Comparison of ENCODE assay signal across 8 cellular contexts in the genomic region with DNA sequence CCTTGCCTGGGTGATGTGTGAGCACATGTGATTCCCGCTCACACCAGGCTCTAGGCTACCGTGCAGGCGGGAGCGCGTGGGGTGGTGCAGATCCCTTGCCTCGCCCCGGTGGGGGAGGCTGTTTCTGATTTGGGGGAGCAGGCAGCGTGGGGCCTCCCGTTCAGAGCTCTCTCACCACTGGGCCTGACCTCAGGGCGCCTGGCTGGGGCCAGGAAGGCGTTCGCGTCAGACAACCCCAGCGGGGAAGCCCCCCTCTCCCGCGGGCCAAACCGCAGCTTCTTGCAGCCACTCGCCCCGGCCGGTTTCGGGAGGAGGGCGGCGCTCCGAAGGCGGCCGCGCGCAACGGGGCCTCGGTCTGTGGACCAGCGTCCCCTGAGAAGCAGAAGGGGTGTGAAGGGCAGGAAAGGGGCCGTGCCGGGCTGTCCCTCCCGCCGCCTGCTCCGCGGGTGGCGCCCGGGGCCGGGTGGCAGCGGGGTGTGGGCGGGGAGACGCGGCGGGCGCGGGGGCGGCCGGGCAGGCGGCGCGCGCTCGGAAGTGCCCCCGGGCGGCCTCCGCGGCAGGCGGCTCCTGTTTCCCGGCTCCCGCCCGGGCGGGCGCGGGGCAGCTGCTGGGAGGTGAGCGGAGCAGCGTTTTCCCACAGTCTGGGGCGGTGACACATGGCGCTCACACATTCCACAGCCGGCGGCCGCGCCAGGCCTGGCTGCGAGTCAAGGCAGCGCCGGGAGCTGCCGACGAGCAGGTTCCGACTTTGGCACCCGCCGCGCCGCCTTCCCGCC.
DNase-seq lines count a peak whose midpoint lies in the region; ATAC-seq, FAIRE-seq and TF ChIP-seq lines count a peak whose summit lies in the region.

No MANE protein-coding gene starts in this region.

- DNase-seq in DMS53 (lab: John Stamatoyannopoulos, UW) (peak; percentile 91), HTR-8/SVneo (ENCODE audit: insufficient read length, low spot score) (peak; percentile 75), RCC 7860 (ENCODE audit: low spot score) (peak; percentile 90), globus pallidus (ENCODE audit: low spot score) (peak; percentile 69), occipital lobe (lab: John Stamatoyannopoulos, UW) (peak; percentile 63), testis (peak; percentile 84)
- DNase-seq in activated naive CD4-positive, alpha-beta T cell treated with Interleukin-2 at 50 U/mL for 16 hours = peak; percentile 66

- intact Hi-C loops in testis (cut with DNase I; ENCODE audit: low total_unique reads) = no loop called here

- no peak for TF ChIP-seq CTCF in testis (IDR thresholded peaks at IDR 0.05)

- H3K27me3 ChIP-seq in testis = no peaks in the 10 kb centered on the region

- TF ChIP-seq POLR2A in testis (IDR thresholded peaks at IDR 0.05) = no peak

- no peaks in the 10 kb centered on the region for H3K36me3 ChIP-seq in testis (ENCODE audit: low read depth, missing control alignments)

- peak; percentile 31 for FAIRE-seq in HTR-8/SVneo (lab: Jason Lieb, UNC)
- peak; percentile 2 for FAIRE-seq in RCC 7860 (lab: Jason Lieb, UNC)

- H3K4me1 ChIP-seq in testis = peaks cover 5% of the 10 kb centered on the region

- H3K4me3 ChIP-seq in testis = peak overlapping the region; percentile 55 to 62

- H3K9me3 ChIP-seq in testis = no peaks in the 10 kb centered on the region

- ATAC-seq in GM21423 (IDR thresholded peaks at IDR 0.05; ENCODE audit: unreplicated experiment) = peak; percentile 90

- 1% methylated on average over 49 of the region's 84 CpGs; no CpG with 5 or more reads in 1 of the 2 donors for WGBS in testis, 2 donors

- H3K27ac ChIP-seq in testis = peak overlapping the region in 1 of 2 donors; percentile 61
